Comparison of ENCODE assay signal across 1 cellular context in genomic region chr15:45183001-45183400, GRCh38.
A peak's percentile ranks its signal among the peaks of the same experiment; 100 is the strongest.
TF ChIP-seq lines count a peak whose summit lies in the region.

No MANE protein-coding gene starts in this region.

TF ChIP-seq in HepG2, 621 proteins besides CTCF, POLR2A, EP300 and RAD21:
- TF ChIP-seq MAFK (conservative IDR thresholded peaks at IDR 0.05 in 1 of 2, IDR thresholded peaks at IDR 0.05 in 1 of 2; ENCODE audit: low read length in 2 of 2) (peak; percentile 39 to 57), NFE2 (CRISPR knock-in tag; IDR thresholded peaks at IDR 0.05) (peak; percentile 89), ZBTB7A (CRISPR knock-in tag; IDR thresholded peaks at IDR 0.05) (no peak), NFE2L2 (IDR thresholded peaks at IDR 0.05; ENCODE audit: low read length) (peak; percentile 93)
TF ChIP-seq in HepG2: peak in this region for 3.
